ENCODE assay signal across 25 cellular contexts in the genomic region with DNA sequence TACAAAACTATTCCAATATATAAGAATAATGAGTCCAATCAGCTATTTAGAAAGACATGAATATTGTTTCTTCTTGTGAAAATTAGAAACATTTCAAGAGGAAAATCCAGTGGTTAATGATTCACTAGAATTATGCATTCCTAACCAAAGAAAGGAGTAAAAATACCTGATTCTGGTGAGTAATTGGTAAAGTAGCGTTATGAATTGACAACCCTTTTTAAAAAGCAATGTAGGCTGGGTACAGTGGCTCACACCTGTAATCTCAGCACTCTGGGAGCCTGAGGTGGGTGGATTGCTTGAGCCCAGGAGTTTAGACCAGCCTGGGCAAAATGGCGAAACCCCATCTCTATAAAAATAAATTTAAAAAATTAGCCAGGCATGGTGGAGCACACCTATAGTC. TPM values are rescaled to one million over a fixed set of nuclear protein-coding genes. Genes with fewer than 3 reads are reported as not detected.
A peak's percentile ranks its signal among the peaks of the same experiment; 100 is the strongest.
DNase-seq lines count a peak whose midpoint lies in the region; ATAC-seq and TF ChIP-seq lines count a peak whose summit lies in the region.
"Had no signal": no experiment of that assay in that cellular context is flagged by ENCODE, and none has a peak within 500 bp of the region (broad histone marks: within the 10 kb centered on the region; RNA-seq: fewer than 3 reads in every experiment).

No MANE protein-coding gene starts in this region.

- no peak overlapping the region for H3K9ac ChIP-seq in SK-N-SH
- H3K9ac ChIP-seq: BLaER1 treated with 17β-estradiol and CSF1 and Interleukin-3, amounts not matched to agents 10 nM and 100 nM had no signal

- POLR2A ChIA-PET in SK-N-SH (lab: Yijun Ruan, JAX), result no interaction called here

- no peak overlapping the region for H3K4me2 ChIP-seq in SK-N-SH
- H3K4me2 ChIP-seq: BLaER1 treated with 17β-estradiol and CSF1 and Interleukin-3, amounts not matched to agents 10 nM and 100 nM had no signal

- no peak overlapping the region for H3K4me3 ChIP-seq in SK-N-SH (ENCODE audit: low read depth in 2 of 2, low read length in 1 of 2)
- H3K4me3 ChIP-seq: BLaER1 treated with 17β-estradiol and CSF1 and Interleukin-3, amounts not matched to agents 10 nM and 100 nM had no signal

- H3K36me3 Mint-ChIP-seq in chondrocyte (ENCODE audit: low read depth), result no peaks in the 10 kb centered on the region
- H3K36me3 Mint-ChIP-seq: CD4-positive, alpha-beta memory T cell had no signal

- no peak overlapping the region for H3K4me3 Mint-ChIP-seq in chondrocyte (ENCODE audit: unreplicated experiment)
- H3K4me3 Mint-ChIP-seq: CD4-positive, alpha-beta memory T cell had no signal

- no peaks in the 10 kb centered on the region for H4K20me1 ChIP-seq in SK-N-SH (ENCODE audit: insufficient read depth)
- H4K20me1 ChIP-seq: BLaER1 treated with 17β-estradiol and CSF1 and Interleukin-3, amounts not matched to agents 10 nM and 100 nM had no signal

- CTCF ChIA-PET in SK-N-SH (lab: Yijun Ruan, JAX), result no interaction called here

- WGBS in SK-N-SH (ENCODE audit: low lambda C conversion rate), result 51% methylated on average over 2 of the region's 2 CpGs

- no peak overlapping the region for H3K27ac Mint-ChIP-seq in chondrocyte (ENCODE audit: unreplicated experiment)
- H3K27ac Mint-ChIP-seq: CD4-positive, alpha-beta memory T cell had no signal

- no peaks in the 10 kb centered on the region for H3K4me1 Mint-ChIP-seq in chondrocyte (ENCODE audit: low read depth)
- H3K4me1 Mint-ChIP-seq: CD4-positive, alpha-beta memory T cell had no signal

- DNase-seq in SK-N-SH, result no peak
- peak; percentile 6 for DNase-seq in stimulated activated CD4-positive, alpha-beta T cell treated with anti-CD3 and anti-CD28 coated beads, Interleukin-1b, Interleukin-23, amount 100 ng/mL, for 48 hours
- DNase-seq in stimulated activated CD4-positive, alpha-beta T cell treated with anti-CD3 and anti-CD28 coated beads, Interleukin-2, amount 100 ng/mL, for 48 hours, result no peak
- peak; percentile 10 for DNase-seq in kidney glomerular epithelial cell (lab: John Stamatoyannopoulos, UW)
- no peak for DNase-seq in chondrocyte (ENCODE audit: low spot score)
- DNase-seq: ACHN; Caco-2; CD4-positive, alpha-beta memory T cell; DND-41; GOT3; KG1; NCI-H1105; NCI-H146; NCI-H2029; NCI-H2227 treated with DMSO at 0.1 percent for 48 hours; NCI-H510A treated with DMSO at 0.1 percent for 48 hours; NCI-H748 treated with DMSO at 0.1 percent for 48 hours; SIG-M5 had no signal

- peaks cover 31% of the 10 kb centered on the region for H3K27me3 Mint-ChIP-seq in chondrocyte (ENCODE audit: low read depth)

- no peaks in the 10 kb centered on the region for H3K9me3 ChIP-seq in SK-N-SH
- H3K9me3 ChIP-seq: BLaER1 treated with 17β-estradiol and CSF1 and Interleukin-3, amounts not matched to agents 10 nM and 100 nM; Caco-2 had no signal

- TF ChIP-seq RAD21 in SK-N-SH (IDR thresholded peaks at IDR 0.05; ENCODE audit: low read length), result no peak

- no peaks in the 10 kb centered on the region for H3K9me2 ChIP-seq in SK-N-SH

- H3K4me1 ChIP-seq in SK-N-SH (ENCODE audit: control insufficient read depth in 1 of 2, insufficient read depth in 2 of 2, low read depth in 1 of 2, low read length in 1 of 2), result no peaks in the 10 kb centered on the region; a peak in 1 of 4 replicates
- H3K4me1 ChIP-seq: Caco-2 had no signal

- ATAC-seq in SK-N-SH treated with all-trans-retinoic acid at 6 μM for 48 hours, result no peak
- no peak for ATAC-seq in HG03108 (IDR thresholded peaks at IDR 0.05; ENCODE audit: unreplicated experiment)
- no peak for ATAC-seq in esophagus mucosa
- ATAC-seq: HCT116, Panc1 had no signal

- H3K27ac ChIP-seq in SK-N-SH (ENCODE audit: low read depth in 2 of 2, low read length in 1 of 2), result no peak overlapping the region
- H3K27ac ChIP-seq: 22Rv1; BLaER1 treated with 17β-estradiol and CSF1 and Interleukin-3, amounts not matched to agents 10 nM and 100 nM had no signal

- no peaks in the 10 kb centered on the region for H3F3A ChIP-seq in SK-N-SH (replicated peaks; ENCODE audit: insufficient read depth)

- H2AFZ ChIP-seq in SK-N-SH (ENCODE audit: low read depth), result peak overlapping the region; percentile 16; the same call in 1 of the 2 replicates

- TF ChIP-seq EP300 in SK-N-SH (IDR thresholded peaks at IDR 0.05; ENCODE audit: borderline replicate concordance in 1 of 2, low read depth in 1 of 2, low read length in 1 of 2), result no peak

- H3K9me3 Mint-ChIP-seq in chondrocyte (ENCODE audit: low read depth), result no peaks in the 10 kb centered on the region
- H3K9me3 Mint-ChIP-seq: CD4-positive, alpha-beta memory T cell had no signal

- no peaks in the 10 kb centered on the region for H3K36me3 ChIP-seq in SK-N-SH (replicated peaks in 1 of 2; ENCODE audit: control insufficient read depth in 1 of 2, insufficient read depth in 2 of 2, low read length in 1 of 2)
- H3K36me3 ChIP-seq: BLaER1 treated with 17β-estradiol and CSF1 and Interleukin-3, amounts not matched to agents 10 nM and 100 nM had no signal

- H3K79me2 ChIP-seq in SK-N-SH (ENCODE audit: insufficient read depth), result no peaks in the 10 kb centered on the region

- H3K27me3 ChIP-seq in SK-N-SH (ENCODE audit: insufficient read depth), result no peaks in the 10 kb centered on the region; the same call in 1 of the 2 replicates
- H3K27me3 ChIP-seq: BLaER1 treated with 17β-estradiol and CSF1 and Interleukin-3, amounts not matched to agents 10 nM and 100 nM had no signal

- TF ChIP-seq CTCF in SK-N-SH (IDR thresholded peaks at IDR 0.05), result no peak
- no peak for TF ChIP-seq CTCF in chondrocyte (IDR thresholded peaks at IDR 0.05)

TF ChIP-seq in SK-N-SH, 30 proteins besides CTCF, POLR2A, EP300 and RAD21:
- TF ChIP-seq CHD2 (IDR thresholded peaks at IDR 0.05; ENCODE audit: low read length, partially characterized antibody) (no peak), SIN3A (IDR thresholded peaks at IDR 0.05; ENCODE audit: borderline replicate concordance, low read depth, low read length) (no peak), POLR2AphosphoS5 (IDR thresholded peaks at IDR 0.05; ENCODE audit: low read depth, low read length) (no peak), RXRA (IDR thresholded peaks at IDR 0.05; ENCODE audit: borderline replicate concordance, low read depth) (no peak), EZH2phosphoT487 (IDR thresholded peaks at IDR 0.05; ENCODE audit: borderline replicate concordance, low read depth) (no peak), MXI1 (IDR thresholded peaks at IDR 0.05; ENCODE audit: low read depth, low read length) (no peak), GATA2 (CRISPR knock-in tag; IDR thresholded peaks at IDR 0.05) (no peak), MEF2A (IDR thresholded peaks at IDR 0.05; ENCODE audit: borderline replicate concordance, low read depth) (no peak), JUND (IDR thresholded peaks at IDR 0.05) (no peak), TEAD4 (IDR thresholded peaks at IDR 0.05; ENCODE audit: borderline replicate concordance, insufficient read depth) (no peak), YY1 (IDR thresholded peaks at IDR 0.05; ENCODE audit: low read depth) (no peak)
- TF ChIP-seq, protein P1, sequence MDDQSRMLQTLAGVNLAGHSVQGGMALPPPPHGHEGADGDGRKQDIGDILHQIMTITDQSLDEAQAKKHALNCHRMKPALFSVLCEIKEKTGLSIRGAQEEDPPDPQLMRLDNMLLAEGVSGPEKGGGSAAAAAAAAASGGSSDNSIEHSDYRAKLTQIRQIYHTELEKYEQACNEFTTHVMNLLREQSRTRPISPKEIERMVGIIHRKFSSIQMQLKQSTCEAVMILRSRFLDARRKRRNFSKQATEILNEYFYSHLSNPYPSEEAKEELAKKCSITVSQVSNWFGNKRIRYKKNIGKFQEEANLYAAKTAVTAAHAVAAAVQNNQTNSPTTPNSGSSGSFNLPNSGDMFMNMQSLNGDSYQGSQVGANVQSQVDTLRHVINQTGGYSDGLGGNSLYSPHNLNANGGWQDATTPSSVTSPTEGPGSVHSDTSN (IDR thresholded peaks at IDR 0.05), result no peak
TF ChIP-seq in SK-N-SH: peak in this region for 0.

TF ChIP-seq in SK-N-SH treated with all-trans-retinoic acid at 6 μM for 48 hours, 23 proteins besides CTCF, POLR2A, EP300 and RAD21 (continues in another document):
- TF ChIP-seq, protein P2, sequence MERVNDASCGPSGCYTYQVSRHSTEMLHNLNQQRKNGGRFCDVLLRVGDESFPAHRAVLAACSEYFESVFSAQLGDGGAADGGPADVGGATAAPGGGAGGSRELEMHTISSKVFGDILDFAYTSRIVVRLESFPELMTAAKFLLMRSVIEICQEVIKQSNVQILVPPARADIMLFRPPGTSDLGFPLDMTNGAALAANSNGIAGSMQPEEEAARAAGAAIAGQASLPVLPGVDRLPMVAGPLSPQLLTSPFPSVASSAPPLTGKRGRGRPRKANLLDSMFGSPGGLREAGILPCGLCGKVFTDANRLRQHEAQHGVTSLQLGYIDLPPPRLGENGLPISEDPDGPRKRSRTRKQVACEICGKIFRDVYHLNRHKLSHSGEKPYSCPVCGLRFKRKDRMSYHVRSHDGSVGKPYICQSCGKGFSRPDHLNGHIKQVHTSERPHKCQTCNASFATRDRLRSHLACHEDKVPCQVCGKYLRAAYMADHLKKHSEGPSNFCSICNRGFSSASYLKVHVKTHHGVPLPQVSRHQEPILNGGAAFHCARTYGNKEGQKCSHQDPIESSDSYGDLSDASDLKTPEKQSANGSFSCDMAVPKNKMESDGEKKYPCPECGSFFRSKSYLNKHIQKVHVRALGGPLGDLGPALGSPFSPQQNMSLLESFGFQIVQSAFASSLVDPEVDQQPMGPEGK (CRISPR knock-in tag; IDR thresholded peaks at IDR 0.05; ENCODE audit: borderline replicate concordance), result no peak
- no peak for TF ChIP-seq ZNF8 (CRISPR knock-in tag; IDR thresholded peaks at IDR 0.05)
- no peak for TF ChIP-seq ISL1 (CRISPR knock-in tag; IDR thresholded peaks at IDR 0.05)
- TF ChIP-seq SNAI2 (CRISPR knock-in tag; IDR thresholded peaks at IDR 0.05), result no peak
- TF ChIP-seq ZNF565 (CRISPR knock-in tag; conservative IDR thresholded peaks at IDR 0.05; ENCODE audit: low read depth), result no peak
- no peak for TF ChIP-seq CSDC2 (CRISPR knock-in tag; IDR thresholded peaks at IDR 0.05)

RNA-seq across cellular contexts. Expression of a gene that starts 43.3 kb away (rescaled TPM):
- not detected in 2 replicates for polyA plus RNA-seq in SK-N-SH (2012; rRNA removed)
- polyA plus RNA-seq in SK-N-SH (2012; cell fraction: cytosol; rRNA removed), result not detected in 2 replicates
- polyA plus RNA-seq in SK-N-SH (2012; cell fraction: nucleus; rRNA removed), result not detected in 2 replicates
- total RNA-seq in chondrocyte (not detected in 3 replicates), esophagus mucosa (not detected)
- total RNA-seq: Caco-2; CD4-positive, alpha-beta memory T cell had no signal
- polyA plus RNA-seq: CD4-positive, alpha-beta memory T cell had no signal

RNA-seq across cellular contexts. Expression of a gene that starts 53.6 kb away (rescaled TPM):
- 8.4 and 12.4 TPM in 2 replicates for polyA plus RNA-seq in SK-N-SH (2012; rRNA removed)
- 15.4 and 16.5 TPM in 2 replicates for polyA plus RNA-seq in SK-N-SH (2012; cell fraction: cytosol; rRNA removed)
- polyA plus RNA-seq in SK-N-SH (2012; cell fraction: nucleus; rRNA removed), result 3.6 and 8.0 TPM in 2 replicates
- total RNA-seq in chondrocyte, result 19.3 to 36.3 TPM (median 24.1 TPM) in 3 replicates
- 20.5 TPM for total RNA-seq in esophagus mucosa

Comparison
In these comparisons a context has a peak if more than half of its experiments do, and no peak if none do; other contexts are left out.
1. DNase-seq: peak in stimulated activated CD4-positive, alpha-beta T cell treated with anti-CD3 and anti-CD28 coated beads, Interleukin-1b, Interleukin-23, amount 100 ng/mL, for 48 hours (single experiment) and kidney glomerular epithelial cell (single experiment); none in SK-N-SH (single experiment), stimulated activated CD4-positive, alpha-beta T cell treated with anti-CD3 and anti-CD28 coated beads, Interleukin-2, amount 100 ng/mL, for 48 hours (0 of 2) and chondrocyte (single experiment).